ENCODE assay signal across 8 cellular contexts in genomic region chr18:32930695-32931301, GRCh38.
A peak's percentile ranks its signal among the peaks of the same experiment; 100 is the strongest.
DNase-seq lines count a peak whose midpoint lies in the region; ATAC-seq, FAIRE-seq and TF ChIP-seq lines count a peak whose summit lies in the region.

No MANE protein-coding gene starts in this region.

- CTCF ChIA-PET in K562 (lab: Yijun Ruan, JAX; ENCODE audit: low intra/inter-chr PET ratio): no interaction called here

- under 1% methylated on average over 6 of the region's 6 CpGs for WGBS in K562 (ENCODE audit: insufficient coverage, low coverage, missing lambda C conversion rate)
- 40 to 45% methylated on average over 6 of the region's 6 CpGs for WGBS in aorta, 2 donors

- no peaks in the 10 kb centered on the region for H3K79me2 ChIP-seq in K562 (ENCODE audit: control insufficient read depth, insufficient read depth, low read length)
- H3K79me2 ChIP-seq in neural cell (replicated peaks; ENCODE audit: insufficient read depth, low read length): no peaks in the 10 kb centered on the region

- peak; percentile 96 for ATAC-seq in GM19025 (IDR thresholded peaks at IDR 0.05; ENCODE audit: low read depth, unreplicated experiment)
- peak; percentile 98 for ATAC-seq in HG03064 (IDR thresholded peaks at IDR 0.05; ENCODE audit: low read depth, unreplicated experiment)
- ATAC-seq in K562: peak; percentile 68; the same call in 2 of the 3 replicates
- ATAC-seq in aorta (ENCODE audit: low FRiP score): no peak

- TF ChIP-seq CTCF in BE2C (IDR thresholded peaks at IDR 0.05; ENCODE audit: low read depth, low read length): peak; percentile 41
- TF ChIP-seq CTCF in K562 (IDR thresholded peaks at IDR 0.05 in 2 of 3, conservative IDR thresholded peaks at IDR 0.05 in 1 of 3; ENCODE audit: insufficient read depth in 2 of 3, low read depth in 1 of 3, low read length in 3 of 3): peak in 2 of 3 experiments; percentile 22 to 40; a peak in 2 of 6 replicates
- TF ChIP-seq CTCF in neural cell (IDR thresholded peaks at IDR 0.05; ENCODE audit: poor library complexity, severe bottlenecking): peak; percentile 61

- BruUV-seq in K562 (replicated peaks; lab: Mats Ljungman, UMichigan): no TSS peak

- H3K36me3 ChIP-seq in BE2C (no peaks in the 10 kb centered on the region), K562 (ENCODE audit: control insufficient read depth, insufficient read depth, low read length) (no peaks in the 10 kb centered on the region), neural cell (ENCODE audit: insufficient read depth, low read length) (no peaks in the 10 kb centered on the region), aorta (ENCODE audit: control insufficient read depth in 1 of 2, insufficient read depth in 2 of 2, low read length in 1 of 2) (no peaks in the 10 kb centered on the region)

- in situ Hi-C loops in K562 (cut with MboI): no loop called here

- no peaks in the 10 kb centered on the region for H3F3A ChIP-seq in neural cell (ENCODE audit: insufficient read depth, low read length, poor library complexity, severe bottlenecking)

- H3K9me2 ChIP-seq in neural cell (ENCODE audit: insufficient read depth, low read length): no peaks in the 10 kb centered on the region

- no peaks in the 10 kb centered on the region for H3K9me1 ChIP-seq in K562 (ENCODE audit: control insufficient read depth, insufficient read depth, low read length)

- POLR2A ChIA-PET in K562 (lab: Yijun Ruan, JAX): no interaction called here

- H3K27ac ChIP-seq in K562 (ENCODE audit: extremely low read depth, low read depth, low read length) (no peak overlapping the region), neural cell (ENCODE audit: low read length) (no peak overlapping the region), aorta (ENCODE audit: low read depth in 1 of 2, low read length in 2 of 2) (no peak overlapping the region)

- H3K9ac ChIP-seq in K562 (ENCODE audit: insufficient read depth in 1 of 2, low read depth in 2 of 2, low read length in 2 of 2) (no peak overlapping the region), neural cell (ENCODE audit: low read length) (no peak overlapping the region)

- H2AFZ ChIP-seq in K562 (ENCODE audit: low read depth, low read length) (no peak overlapping the region), neural cell (ENCODE audit: low read depth, low read length) (no peak overlapping the region)

- no peak for FAIRE-seq in K562 (lab: Jason Lieb, UNC)

- DNase-seq in BE2C: no peak
- DNase-seq in NCI-H2171 treated with DMSO at 0.1 percent for 48 hours (lab: John Stamatoyannopoulos, UW): peak; percentile 64
- DNase-seq in K562 (ENCODE audit: extremely low read depth in 1 of 4, low spot score in 3 of 4): peak; percentile 10 to 17 (median 13)
- no peak for DNase-seq in aorta
- DNase-seq in Ammon's horn (ENCODE audit: low spot score): no peak

- H3K4me2 ChIP-seq in K562 (ENCODE audit: insufficient read depth, low read length): no peak overlapping the region
- H3K4me2 ChIP-seq in neural cell (ENCODE audit: low read length): no peak overlapping the region

- TF ChIP-seq EP300 in K562 (IDR thresholded peaks at IDR 0.05; ENCODE audit: low read length) (no peak), neural cell (conservative IDR thresholded peaks at IDR 0.05; ENCODE audit: poor library complexity, severe bottlenecking) (no peak)

- H3K4me1 ChIP-seq in BE2C (no peaks in the 10 kb centered on the region), K562 (replicated peaks in 1 of 2; ENCODE audit: control insufficient read depth in 2 of 2, insufficient read depth in 2 of 2, low read length in 2 of 2) (no peaks in the 10 kb centered on the region), aorta (ENCODE audit: control insufficient read depth in 1 of 2, insufficient read depth in 2 of 2, low read length in 2 of 2) (no peaks in the 10 kb centered on the region)

- H3K4me3 ChIP-seq in BE2C (ENCODE audit: low read depth, low read length) (no peak overlapping the region), K562 (no peak overlapping the region), neural cell (ENCODE audit: low read length) (no peak overlapping the region), aorta (ENCODE audit: low read length in 2 of 2) (no peak overlapping the region)

- intact Hi-C loops in K562 (cut with micrococcal nuclease) (no loop called here), aorta (cut with DNase I) (no loop called here)

- H3K9me3 ChIP-seq in BE2C: no peaks in the 10 kb centered on the region
- no peaks in the 10 kb centered on the region for H3K9me3 ChIP-seq in K562 (replicated peaks; ENCODE audit: control insufficient read depth, insufficient read depth, low read depth, low read length)
- H3K9me3 ChIP-seq in neural cell (ENCODE audit: low read length): no peaks in the 10 kb centered on the region
- H3K9me3 ChIP-seq in aorta (ENCODE audit: control insufficient read depth, low read length): no peaks in the 10 kb centered on the region

- TF ChIP-seq RAD21 in K562 (CRISPR knock-in tag; conservative IDR thresholded peaks at IDR 0.05 in 1 of 2, IDR thresholded peaks at IDR 0.05 in 1 of 2): no peak
- peak; percentile 52 for TF ChIP-seq RAD21 in neural cell (conservative IDR thresholded peaks at IDR 0.05)

- no peak for TF ChIP-seq POLR2A in K562 (conservative IDR thresholded peaks at IDR 0.05)

- H3K27me3 ChIP-seq in BE2C: no peaks in the 10 kb centered on the region
- no peaks in the 10 kb centered on the region for H3K27me3 ChIP-seq in K562 (ENCODE audit: control insufficient read depth in 2 of 2, insufficient read depth in 2 of 2, low read length in 2 of 2)
- H3K27me3 ChIP-seq in neural cell (ENCODE audit: insufficient read depth, low read depth, low read length): no peaks in the 10 kb centered on the region
- no peaks in the 10 kb centered on the region for H3K27me3 ChIP-seq in aorta (ENCODE audit: control insufficient read depth in 1 of 2, insufficient read depth in 2 of 2, low read length in 1 of 2)

- H4K20me1 ChIP-seq in K562 (replicated peaks; ENCODE audit: control insufficient read depth, insufficient read depth, low read length): no peaks in the 10 kb centered on the region
- no peaks in the 10 kb centered on the region for H4K20me1 ChIP-seq in neural cell (ENCODE audit: insufficient read depth)

TF ChIP-seq in K562, 482 proteins besides CTCF, POLR2A, EP300 and RAD21:
- no peak for TF ChIP-seq NR3C1 (CRISPR knock-in tag; IDR thresholded peaks at IDR 0.05)
- TF ChIP-seq VEZF1 (CRISPR knock-in tag; IDR thresholded peaks at IDR 0.05): no peak
- no peak for TF ChIP-seq NR1H2 (CRISPR knock-in tag; IDR thresholded peaks at IDR 0.05)
- no peak for TF ChIP-seq FOSL1 (tag; conservative IDR thresholded peaks at IDR 0.05)
- TF ChIP-seq SAP30 (IDR thresholded peaks at IDR 0.05; ENCODE audit: borderline replicate concordance, insufficient read depth, low read depth, low read length, poor library complexity, severe bottlenecking): no peak
- TF ChIP-seq PTBP1 (IDR thresholded peaks at IDR 0.05; ENCODE audit: low read depth, low read length): no peak
- no peak for TF ChIP-seq ZNF143 (CRISPR knock-in tag; IDR thresholded peaks at IDR 0.05)
- TF ChIP-seq SMC3 (conservative IDR thresholded peaks at IDR 0.05; ENCODE audit: insufficient read depth, low read depth, low read length): no peak
- no peak for TF ChIP-seq CCNT2 (IDR thresholded peaks at IDR 0.05; ENCODE audit: borderline replicate concordance, extremely low read depth, insufficient read length, low read depth, low read length)
- no peak for TF ChIP-seq HNRNPH1 (optimal IDR thresholded peaks at IDR 0.05; ENCODE audit: low read depth, low read length)

TF ChIP-seq in neural cell, 6 proteins besides CTCF, POLR2A, EP300 and RAD21:
- TF ChIP-seq SMC3 (conservative IDR thresholded peaks at IDR 0.05; ENCODE audit: poor library complexity): peak; percentile 38
- TF ChIP-seq POLR2AphosphoS5 (IDR thresholded peaks at IDR 0.05): no peak

Comparison
In these comparisons a context has a peak if more than half of its experiments do, and no peak if none do; other contexts are left out.
1. DNase-seq: peak in NCI-H2171 treated with DMSO at 0.1 percent for 48 hours (single experiment) and K562 (4 of 4); none in BE2C (single experiment), aorta (0 of 2) and Ammon's horn (single experiment).
2. Peak in every context shown above with its lines, with median percentiles within 50 percentile points of each other: CTCF ChIP-seq.